9 cellular contexts compared by ENCODE assay signal in genomic region chr18:46213295-46213694, GRCh38.
A peak's percentile ranks its signal among the peaks of the same experiment; 100 is the strongest.
DNase-seq lines count a peak whose midpoint lies in the region; ATAC-seq and TF ChIP-seq lines count a peak whose summit lies in the region.
"Had no signal": no experiment of that assay in that cellular context is flagged by ENCODE, and none has a peak within 500 bp of the region (broad histone marks: within the 10 kb centered on the region; RNA-seq: fewer than 3 reads in every experiment).

No MANE protein-coding gene starts in this region.

- no peaks in the 10 kb centered on the region for H3K9me3 ChIP-seq in body of pancreas

- no peaks in the 10 kb centered on the region for H3K4me1 ChIP-seq in body of pancreas

- no peak for TF ChIP-seq EP300 in Ishikawa (IDR thresholded peaks at IDR 0.05; ENCODE audit: borderline replicate concordance)

- TF ChIP-seq POLR2A in body of pancreas (IDR thresholded peaks at IDR 0.05): no peak

- no peaks in the 10 kb centered on the region for H3K27me3 ChIP-seq in body of pancreas

- intact Hi-C loops in body of pancreas (cut with DNase I): no loop called here

- TF ChIP-seq RAD21 in Ishikawa (IDR thresholded peaks at IDR 0.05; ENCODE audit: low read depth): peak; percentile 51; the same call in 1 of the 2 replicates

- peaks cover 0 to 2% of the 10 kb centered on the region in 2 donors for H3K36me3 ChIP-seq in body of pancreas (replicated peaks in 1 of 2; ENCODE audit: insufficient read depth in 1 of 2, low read depth in 2 of 2)

- peak; percentile 52 for DNase-seq in DMS53 (lab: John Stamatoyannopoulos, UW)
- DNase-seq in body of pancreas: no peak
- peak; percentile 32 for DNase-seq in myocyte (ENCODE audit: low read depth)
- DNase-seq in NCI-H345 treated with DMSO at 0.1 percent for 48 hours (lab: John Stamatoyannopoulos, UW; ENCODE audit: unreplicated experiment): no peak
- no peak for DNase-seq in UCSD-AML1 (lab: John Stamatoyannopoulos, UW; ENCODE audit: unreplicated experiment)
- no peak for DNase-seq in inferior parietal cortex (ENCODE audit: extremely low spot score)
- DNase-seq in omental fat pad (ENCODE audit: low spot score): no peak
- DNase-seq: activated CD8-positive, alpha-beta memory T cell treated with anti-CD3 and anti-CD28 coated beads, Interleukin-2, amount 10 ng/mL, durations not matched to agents 7 days and 5 days had no signal

- H3K4me3 ChIP-seq in body of pancreas: no peak overlapping the region

- 20 to 26% methylated on average over 3 of the region's 3 CpGs for WGBS in body of pancreas, 2 donors

- no peak overlapping the region for H3K27ac ChIP-seq in body of pancreas

- ATAC-seq in body of pancreas (no peak), omental fat pad (ENCODE audit: low FRiP score) (no peak)
- ATAC-seq: activated CD8-positive, alpha-beta memory T cell treated with anti-CD3 and anti-CD28 coated beads, Interleukin-2, amount 10 ng/mL, durations not matched to agents 7 days and 5 days had no signal

- TF ChIP-seq CTCF in body of pancreas (IDR thresholded peaks at IDR 0.05) (peak; percentile 23 to 66 (median 42)), omental fat pad (IDR thresholded peaks at IDR 0.05) (no peak)

TF ChIP-seq in Ishikawa, 13 proteins besides CTCF, POLR2A, EP300 and RAD21:
- TF ChIP-seq USF1 (IDR thresholded peaks at IDR 0.05): no peak
- no peak for TF ChIP-seq FOXM1 (IDR thresholded peaks at IDR 0.05; ENCODE audit: borderline replicate concordance, low read depth)
- no peak for TF ChIP-seq ZBTB7A (IDR thresholded peaks at IDR 0.05; ENCODE audit: low read depth)
- TF ChIP-seq CREB1 (IDR thresholded peaks at IDR 0.05; ENCODE audit: low read depth): no peak
- no peak for TF ChIP-seq MAX (IDR thresholded peaks at IDR 0.05)
- no peak for TF ChIP-seq TCF12 (IDR thresholded peaks at IDR 0.05; ENCODE audit: low read depth)
- TF ChIP-seq TAF1 (IDR thresholded peaks at IDR 0.05; ENCODE audit: low read depth): no peak
- no peak for TF ChIP-seq CEBPB (IDR thresholded peaks at IDR 0.05)
- no peak for TF ChIP-seq TEAD4 (IDR thresholded peaks at IDR 0.05)
- no peak for TF ChIP-seq NFIC (IDR thresholded peaks at IDR 0.05)

Comparison
In these comparisons a context has a peak if more than half of its experiments do, and no peak if none do; other contexts are left out.
1. DNase-seq: peak in DMS53 (single experiment) and myocyte (single experiment); none in body of pancreas (0 of 4), NCI-H345 treated with DMSO at 0.1 percent for 48 hours (single experiment), UCSD-AML1 (single experiment), inferior parietal cortex (single experiment) and omental fat pad (single experiment).
2. CTCF ChIP-seq: peak in body of pancreas (7 of 7); none in omental fat pad (0 of 3).